ENCODE assay signal across 11 cellular contexts in genomic region chr7:80900583-80901576, GRCh38. TPM values are rescaled to one million over a fixed set of nuclear protein-coding genes. Genes with fewer than 3 reads are reported as not detected.
DNase-seq lines count a peak whose midpoint lies in the region; ATAC-seq, FAIRE-seq and TF ChIP-seq lines count a peak whose summit lies in the region.
"Had no signal": no experiment of that assay in that cellular context is flagged by ENCODE, and none has a peak within 500 bp of the region (broad histone marks: within the 10 kb centered on the region; RNA-seq: fewer than 3 reads in every experiment).

No MANE protein-coding gene starts in this region.

- no peaks in the 10 kb centered on the region for H3K27me3 ChIP-seq in keratinocyte (ENCODE audit: control insufficient read depth, extremely low read depth, insufficient read depth, low read length)
- H3K27me3 ChIP-seq: pancreas had no signal

- H2AFZ ChIP-seq in keratinocyte (ENCODE audit: control insufficient read depth, low read length) = no peak overlapping the region

- H3K36me3 ChIP-seq in keratinocyte (ENCODE audit: control insufficient read depth in 2 of 2, extremely low read depth in 1 of 2, insufficient read depth in 2 of 2, low read length in 2 of 2) = peaks cover 9 to 16% of the 10 kb centered on the region in 2 experiments
- H3K36me3 ChIP-seq: pancreas had no signal

- no peak overlapping the region for H3K9ac ChIP-seq in keratinocyte (ENCODE audit: control insufficient read depth, extremely low read depth, insufficient read depth, low read length)

- H3K27ac ChIP-seq in keratinocyte (ENCODE audit: control insufficient read depth, insufficient read depth, low read length) = peak overlapping the region; percentile 86
- H3K27ac ChIP-seq: pancreas, SK-N-MC had no signal

- DNase-seq in LoVo (ENCODE audit: low spot score) = peak; percentile 52
- DNase-seq in astrocyte of the spinal cord (ENCODE audit: low read depth, low spot score) = peak; percentile 82
- DNase-seq in keratinocyte (ENCODE audit: low read depth, low spot score) = no peak
- peak; percentile 63 for DNase-seq in superior temporal gyrus (ENCODE audit: extremely low spot score)
- DNase-seq in NCI-H82 treated with DMSO at 0.1 percent for 48 hours (lab: John Stamatoyannopoulos, UW; ENCODE audit: unreplicated experiment) = no peak
- DNase-seq in activated naive CD4-positive, alpha-beta T cell treated with anti-CD3 and anti-CD28 coated beads, Interleukin-2, amount 50 U/mL, for 72 hours (ENCODE audit: low spot score in 2 of 2) = no peak
- DNase-seq in retina = no peak
- DNase-seq: pancreas had no signal

- H3K79me2 ChIP-seq in keratinocyte (ENCODE audit: control insufficient read depth, insufficient read depth, low read length) = peaks cover 65% of the 10 kb centered on the region

- H3K9me3 ChIP-seq in keratinocyte (ENCODE audit: control insufficient read depth, low read depth, low read length) = no peaks in the 10 kb centered on the region
- H3K9me3 ChIP-seq: pancreas had no signal

- no peaks in the 10 kb centered on the region for H3K9me3 Mint-ChIP-seq in activated naive CD4-positive, alpha-beta T cell treated with anti-CD3 and anti-CD28 coated beads, Interleukin-2, amount 50 U/mL, for 72 hours

- H3K4me2 ChIP-seq in keratinocyte (ENCODE audit: control insufficient read depth, extremely low read depth, insufficient read depth, low read depth, low read length) = peak overlapping the region; percentile 67

- no peak overlapping the region for H3K4me3 ChIP-seq in astrocyte of the spinal cord (ENCODE audit: low read depth, low read length)
- H3K4me3 ChIP-seq in keratinocyte (ENCODE audit: control insufficient read depth in 2 of 3, extremely low read depth in 1 of 3, insufficient read depth in 2 of 3, low read depth in 1 of 3, low read length in 3 of 3) = peak overlapping the region in 1 of 3 experiments; percentile 5
- H3K4me3 ChIP-seq: pancreas, SK-N-MC had no signal

- dilution Hi-C loops in keratinocyte (cut with MboI; ENCODE audit: extremely low pct_ligation_motif_present, low sequenced_read_pairs) = no loop called here

- H3K4me1 ChIP-seq in keratinocyte (ENCODE audit: control insufficient read depth, extremely low read depth, insufficient read depth, low read length) = peaks cover 35% of the 10 kb centered on the region
- H3K4me1 ChIP-seq: pancreas had no signal

- no peaks in the 10 kb centered on the region for H4K20me1 ChIP-seq in keratinocyte (ENCODE audit: control insufficient read depth, extremely low read depth, insufficient read depth, low read length)

- TF ChIP-seq CTCF in astrocyte of the spinal cord (IDR thresholded peaks at IDR 0.05; ENCODE audit: low read depth, low read length) = no peak
- TF ChIP-seq CTCF in keratinocyte (optimal IDR thresholded peaks at IDR 0.05 in 1 of 3, IDR thresholded peaks at IDR 0.05 in 1 of 3, conservative IDR thresholded peaks at IDR 0.05 in 1 of 3; ENCODE audit: extremely low read depth in 1 of 3, insufficient read depth in 2 of 3, low read length in 3 of 3) = no peak

- no peak overlapping the region for H3K27ac Mint-ChIP-seq in activated naive CD4-positive, alpha-beta T cell treated with anti-CD3 and anti-CD28 coated beads, Interleukin-2, amount 50 U/mL, for 72 hours

- H3K9me1 ChIP-seq in keratinocyte (ENCODE audit: control insufficient read depth, extremely low read depth, insufficient read depth, low read length) = no peaks in the 10 kb centered on the region

- FAIRE-seq in keratinocyte (lab: Jason Lieb, UNC) = peak; percentile 90
- FAIRE-seq: G401.6, pancreas had no signal

- in situ Hi-C loops in astrocyte of the spinal cord (cut with HindIII; ENCODE audit: low sequenced_read_pairs) = loop anchor here (25.0 kb wide), 1 partner anchor 536 kb away; no protein-coding TSS in a partner anchor

- no peaks in the 10 kb centered on the region for H3K36me3 Mint-ChIP-seq in activated naive CD4-positive, alpha-beta T cell treated with anti-CD3 and anti-CD28 coated beads, Interleukin-2, amount 50 U/mL, for 72 hours

- ATAC-seq in GM19023 (IDR thresholded peaks at IDR 0.05; ENCODE audit: unreplicated experiment) = no peak
- ATAC-seq in activated naive CD4-positive, alpha-beta T cell treated with anti-CD3 and anti-CD28 coated beads, Interleukin-2, amount 50 U/mL, for 72 hours = no peak
- ATAC-seq: pancreas had no signal

RNA-seq across cellular contexts. Expression of gene SEMA3C, which starts 18.0 kb away (rescaled TPM):
- 142 to 200 TPM (median 190 TPM) in 3 replicates for polyA plus RNA-seq in keratinocyte
- 36.1 TPM for polyA plus RNA-seq in keratinocyte (2011; ENCODE audit: low read depth)
- 47.4 and 74.8 TPM in 2 replicates for polyA plus RNA-seq in keratinocyte (2011; cell fraction: cytosol; rRNA removed)
- polyA plus RNA-seq in keratinocyte (2011; cell fraction: nucleus; rRNA removed) = 183 and 191 TPM in 2 replicates
- 42.1 and 113 TPM in 2 replicates for polyA plus RNA-seq in keratinocyte (2012; ENCODE audit: low replicate concordance)
- 232 to 438 TPM (median 340 TPM) in 3 replicates for polyA minus RNA-seq in keratinocyte
- polyA minus RNA-seq in keratinocyte (2011; cell fraction: cytosol; rRNA and poly(A)+ RNA removed) = 167 TPM
- polyA minus RNA-seq in keratinocyte (2011; cell fraction: nucleus; rRNA and poly(A)+ RNA removed) = 443 and 1,012 TPM in 2 replicates
- not detected for total RNA-seq in activated naive CD4-positive, alpha-beta T cell treated with anti-CD3 and anti-CD28 coated beads, Interleukin-2, amount 50 U/mL, for 72 hours

Comparison
In these comparisons a context has a peak if more than half of its experiments do, and no peak if none do; other contexts are left out.
1. DNase-seq: peak in LoVo (single experiment), astrocyte of the spinal cord (single experiment) and superior temporal gyrus (single experiment); none in keratinocyte (single experiment), NCI-H82 treated with DMSO at 0.1 percent for 48 hours (single experiment), activated naive CD4-positive, alpha-beta T cell treated with anti-CD3 and anti-CD28 coated beads, Interleukin-2, amount 50 U/mL, for 72 hours (0 of 2) and retina (single experiment).